1 cellular context compared by ENCODE assay signal in the genomic region with DNA sequence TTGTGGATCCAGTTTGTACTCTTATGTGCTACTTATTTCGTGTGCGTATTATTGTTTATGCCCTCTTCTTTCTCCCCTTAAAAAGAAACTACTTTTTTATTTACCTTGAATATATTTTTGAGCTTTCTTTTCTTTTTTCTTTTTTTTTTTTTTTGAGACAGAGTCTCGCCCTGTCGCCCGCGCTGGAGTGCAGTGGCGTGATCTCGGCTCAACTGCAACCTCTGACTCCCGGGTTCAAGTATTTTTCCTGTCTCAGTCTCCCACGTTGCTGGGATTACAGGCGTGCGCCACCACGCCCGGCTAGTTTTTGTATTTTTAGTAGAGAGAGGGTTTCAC.
TF ChIP-seq lines count a peak whose summit lies in the region.

No MANE protein-coding gene starts in this region.

TF ChIP-seq in HepG2, 621 proteins besides CTCF, POLR2A, EP300 and RAD21:
- TF ChIP-seq KDM4B (CRISPR knock-in tag; IDR thresholded peaks at IDR 0.05) = no peak
- no peak for TF ChIP-seq ZNF468 (CRISPR knock-in tag; IDR thresholded peaks at IDR 0.05)
- no peak for TF ChIP-seq ZNF713 (CRISPR knock-in tag; IDR thresholded peaks at IDR 0.05)
- TF ChIP-seq ZNF747 (CRISPR knock-in tag; IDR thresholded peaks at IDR 0.05; ENCODE audit: borderline replicate concordance) = no peak
- TF ChIP-seq TFE3 (CRISPR knock-in tag; IDR thresholded peaks at IDR 0.05) = no peak
- no peak for TF ChIP-seq ZNF484 (CRISPR knock-in tag; IDR thresholded peaks at IDR 0.05; ENCODE audit: borderline replicate concordance, low read depth)
- TF ChIP-seq ZSCAN25 (CRISPR knock-in tag; IDR thresholded peaks at IDR 0.05) = no peak
- no peak for TF ChIP-seq TERF1 (CRISPR knock-in tag; IDR thresholded peaks at IDR 0.05)
- TF ChIP-seq ZNF563 (CRISPR knock-in tag; IDR thresholded peaks at IDR 0.05) = no peak
- no peak for TF ChIP-seq FOXK1 (CRISPR knock-in tag; IDR thresholded peaks at IDR 0.05; ENCODE audit: borderline replicate concordance, low read depth)
- no peak for TF ChIP-seq ZNF703 (CRISPR knock-in tag; IDR thresholded peaks at IDR 0.05; ENCODE audit: borderline replicate concordance)
- TF ChIP-seq, protein P1, sequence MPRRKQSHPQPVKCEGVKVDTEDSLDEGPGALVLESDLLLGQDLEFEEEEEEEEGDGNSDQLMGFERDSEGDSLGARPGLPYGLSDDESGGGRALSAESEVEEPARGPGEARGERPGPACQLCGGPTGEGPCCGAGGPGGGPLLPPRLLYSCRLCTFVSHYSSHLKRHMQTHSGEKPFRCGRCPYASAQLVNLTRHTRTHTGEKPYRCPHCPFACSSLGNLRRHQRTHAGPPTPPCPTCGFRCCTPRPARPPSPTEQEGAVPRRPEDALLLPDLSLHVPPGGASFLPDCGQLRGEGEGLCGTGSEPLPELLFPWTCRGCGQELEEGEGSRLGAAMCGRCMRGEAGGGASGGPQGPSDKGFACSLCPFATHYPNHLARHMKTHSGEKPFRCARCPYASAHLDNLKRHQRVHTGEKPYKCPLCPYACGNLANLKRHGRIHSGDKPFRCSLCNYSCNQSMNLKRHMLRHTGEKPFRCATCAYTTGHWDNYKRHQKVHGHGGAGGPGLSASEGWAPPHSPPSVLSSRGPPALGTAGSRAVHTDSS (CRISPR knock-in tag; conservative IDR thresholded peaks at IDR 0.05) = no peak
- TF ChIP-seq SMC3 (IDR thresholded peaks at IDR 0.05; ENCODE audit: low read length) = no peak
